In genomic region chr2:216920150-216920846, GRCh38 we compare ENCODE assay signal across 25 cellular contexts.
DNase-seq lines count a peak whose midpoint lies in the region; ATAC-seq and TF ChIP-seq lines count a peak whose summit lies in the region.
"Had no signal": no experiment of that assay in that cellular context is flagged by ENCODE, and none has a peak within 500 bp of the region (broad histone marks: within the 10 kb centered on the region; RNA-seq: fewer than 3 reads in every experiment).

No MANE protein-coding gene starts in this region.

- dilution Hi-C loops in mammary epithelial cell (cut with HindIII; ENCODE audit: low sequenced_read_pairs), result no loop called here

- H3K36me3 Mint-ChIP-seq in MCF 10A (ENCODE audit: insufficient read depth, unreplicated experiment), result no peaks in the 10 kb centered on the region

- POLR2A ChIA-PET in MCF 10A (lab: Yijun Ruan, JAX), result no interaction called here

- BruUV-seq in mammary epithelial cell (replicated peaks; lab: Mats Ljungman, UMichigan) (TSS peak; percentile 94), MCF 10A (replicated peaks; lab: Mats Ljungman, UMichigan) (no TSS peak)

- DNase-seq in mammary epithelial cell (no peak), MCF 10A (ENCODE audit: unreplicated experiment) (no peak), M059J (ENCODE audit: low read depth) (peak; percentile 9), left lobe of liver (ENCODE audit: low spot score) (no peak), sciatic nerve (ENCODE audit: low spot score) (no peak)
- no peak for DNase-seq in activated effector memory CD4-positive, alpha-beta T cell treated with anti-CD3 and anti-CD28 coated beads, Interleukin-2, amount 50 U/mL, for 16 hours
- DNase-seq: activated CD4-positive, alpha-beta T cell treated with anti-CD3 and anti-CD28 coated beads, Interleukin-2, amount 10 ng/mL, durations not matched to agents 24 days and 14 days; activated naive CD4-positive, alpha-beta T cell; activated T-cell treated with anti-CD3 and anti-CD28 coated beads, Interleukin-2, amount 50 U/mL, for 4 hours; Caco-2; DND-41; effector CD8-positive, alpha-beta T cell; foreskin fibroblast; heart left ventricle; Karpas-422; MV-4-11; OCI-M1; trophoblast cell; WERI-Rb-1 had no signal

- H3K79me2 ChIP-seq in mammary epithelial cell (ENCODE audit: insufficient read depth, low read length), result no peaks in the 10 kb centered on the region

- WGBS in mammary epithelial cell (ENCODE audit: low coverage, missing lambda C conversion rate), result 94% methylated on average over 7 of the region's 7 CpGs

- H3K36me3 ChIP-seq in mammary epithelial cell (ENCODE audit: insufficient read depth, low read length), result no peaks in the 10 kb centered on the region
- H3K36me3 ChIP-seq: BE2C, breast epithelium, heart left ventricle, WERI-Rb-1 had no signal

- H3K27me3 Mint-ChIP-seq in MCF 10A (ENCODE audit: insufficient read depth, unreplicated experiment), result no peaks in the 10 kb centered on the region

- in situ Hi-C loops in mammary epithelial cell (cut with MboI; ENCODE audit: low sequenced_read_pairs in 2 of 2), result no loop called here

- no peaks in the 10 kb centered on the region for H3K9me3 ChIP-seq in mammary epithelial cell (replicated peaks; ENCODE audit: insufficient read depth, low read length)
- H3K9me3 ChIP-seq: BE2C, breast epithelium, Caco-2, heart left ventricle had no signal

- no peak overlapping the region for H3K4me3 Mint-ChIP-seq in MCF 10A (ENCODE audit: unreplicated experiment)
- H3K4me3 Mint-ChIP-seq: activated CD4-positive, alpha-beta T cell treated with anti-CD3 and anti-CD28 coated beads, Interleukin-2, amount 10 ng/mL, durations not matched to agents 24 days and 14 days; activated T-cell treated with anti-CD3 and anti-CD28 coated beads, Interleukin-2, amount 50 U/mL, for 4 hours had no signal

- no peak for TF ChIP-seq CTCF in mammary epithelial cell (conservative IDR thresholded peaks at IDR 0.05 in 1 of 2, IDR thresholded peaks at IDR 0.05 in 1 of 2; ENCODE audit: extremely low read depth in 1 of 2, insufficient read depth in 1 of 2, low read depth in 1 of 2, low read length in 2 of 2)
- no peak for TF ChIP-seq CTCF in MCF 10A (IDR thresholded peaks at IDR 0.05; ENCODE audit: unreplicated experiment)

- intact Hi-C loops in mammary epithelial cell (cut with micrococcal nuclease), result no loop called here
- intact Hi-C loops in MCF 10A (cut with micrococcal nuclease), result no loop called here
- intact Hi-C loops in sciatic nerve (cut with DNase I), result no loop called here

- H3K9me3 Mint-ChIP-seq in MCF 10A (ENCODE audit: unreplicated experiment), result no peaks in the 10 kb centered on the region
- H3K9me3 Mint-ChIP-seq: activated CD4-positive, alpha-beta T cell treated with anti-CD3 and anti-CD28 coated beads, Interleukin-2, amount 10 ng/mL, durations not matched to agents 24 days and 14 days; activated T-cell treated with anti-CD3 and anti-CD28 coated beads, Interleukin-2, amount 50 U/mL, for 4 hours had no signal

- H3K27ac Mint-ChIP-seq in MCF 10A (ENCODE audit: low read depth, unreplicated experiment), result no peak overlapping the region
- H3K27ac Mint-ChIP-seq: activated CD4-positive, alpha-beta T cell treated with anti-CD3 and anti-CD28 coated beads, Interleukin-2, amount 10 ng/mL, durations not matched to agents 24 days and 14 days had no signal

- H3K27ac ChIP-seq in mammary epithelial cell (ENCODE audit: insufficient read depth, low read depth, low read length), result no peak overlapping the region
- H3K27ac ChIP-seq: breast epithelium, heart left ventricle, WERI-Rb-1 had no signal

- peaks cover 15% of the 10 kb centered on the region for H3K4me1 Mint-ChIP-seq in MCF 10A (ENCODE audit: insufficient read depth, unreplicated experiment)
- H3K4me1 Mint-ChIP-seq: activated CD4-positive, alpha-beta T cell treated with anti-CD3 and anti-CD28 coated beads, Interleukin-2, amount 10 ng/mL, durations not matched to agents 24 days and 14 days had no signal

- no peaks in the 10 kb centered on the region for H4K20me1 ChIP-seq in mammary epithelial cell (ENCODE audit: insufficient read depth, low read length)

- ATAC-seq in left lobe of liver, result peak; percentile 59
- peak; percentile 72 for ATAC-seq in sciatic nerve
- ATAC-seq in GM21528 (IDR thresholded peaks at IDR 0.05; ENCODE audit: low FRiP score, unreplicated experiment), result no peak
- no peak for ATAC-seq in GM19328 (IDR thresholded peaks at IDR 0.05; ENCODE audit: unreplicated experiment)
- ATAC-seq: HCT116 had no signal

- H3K9ac ChIP-seq in mammary epithelial cell (ENCODE audit: insufficient read depth, low read length), result no peak overlapping the region

- H2AFZ ChIP-seq in mammary epithelial cell (ENCODE audit: low read depth, low read length), result no peak overlapping the region

- peaks cover 17% of the 10 kb centered on the region for H3K4me1 ChIP-seq in mammary epithelial cell (ENCODE audit: insufficient read depth, low read length)
- H3K4me1 ChIP-seq: BE2C, breast epithelium, Caco-2 had no signal

- no peak overlapping the region for H3K4me2 ChIP-seq in mammary epithelial cell (ENCODE audit: insufficient read depth, low read depth, low read length)

- CTCF ChIA-PET in mammary epithelial cell (lab: Charles Lee; ENCODE audit: low non-redundant PET), result no interaction called here
- CTCF ChIA-PET in MCF 10A (lab: Yijun Ruan, JAX), result no interaction called here

- no peaks in the 10 kb centered on the region for H3K27me3 ChIP-seq in mammary epithelial cell (ENCODE audit: insufficient read depth, low read length)
- H3K27me3 ChIP-seq: BE2C, breast epithelium, heart left ventricle had no signal

- H3K4me3 ChIP-seq in mammary epithelial cell (replicated peaks in 1 of 3; ENCODE audit: insufficient read depth in 1 of 3, low read depth in 2 of 3, low read length in 3 of 3), result no peak overlapping the region
- H3K4me3 ChIP-seq: breast epithelium, heart left ventricle, skin epidermis had no signal

Comparison
In these comparisons a context has a peak if more than half of its experiments do, and no peak if none do; other contexts are left out.
1. ATAC-seq: peak in left lobe of liver (single experiment) and sciatic nerve (single experiment); none in GM21528 (single experiment) and GM19328 (single experiment).